ENCODE assay signal across 8 cellular contexts in genomic region chr1:156385534-156386031, GRCh38. TPM values are rescaled to one million over a fixed set of nuclear protein-coding genes. Genes with fewer than 3 reads are reported as not detected.
DNase-seq lines count a peak whose midpoint lies in the region; ATAC-seq and TF ChIP-seq lines count a peak whose summit lies in the region.

No MANE protein-coding gene starts in this region.

- no peaks in the 10 kb centered on the region for H3K9me3 Mint-ChIP-seq in CD8-positive, alpha-beta memory T cell
- no peaks in the 10 kb centered on the region for H3K9me3 Mint-ChIP-seq in nephron

- H3K9me3 ChIP-seq in CD8-positive, alpha-beta memory T cell (ENCODE audit: low read length) = no peaks in the 10 kb centered on the region
- H3K9me3 ChIP-seq in OCI-LY7 (ENCODE audit: low read length) = no peaks in the 10 kb centered on the region

- no peak overlapping the region for H3K4me3 ChIP-seq in CD8-positive, alpha-beta memory T cell (ENCODE audit: low read length)
- no peak overlapping the region; the same call in 1 of the 2 replicates for H3K4me3 ChIP-seq in Jurkat, Clone E6-1 (ENCODE audit: low read length)
- H3K4me3 ChIP-seq in OCI-LY7 (ENCODE audit: low read depth, low read length, poor library complexity, severe bottlenecking) = no peak overlapping the region

- no peaks in the 10 kb centered on the region for H4K20me1 ChIP-seq in OCI-LY7 (ENCODE audit: insufficient read depth, low read length)

- H3K27me3 ChIP-seq in CD8-positive, alpha-beta memory T cell (ENCODE audit: insufficient read depth, low read length, poor library complexity, severe bottlenecking) = no peaks in the 10 kb centered on the region

- H2AFZ ChIP-seq in OCI-LY7 (ENCODE audit: low read length) = peak overlapping the region; percentile 18; the same call in 1 of the 2 replicates

- H3K9me2 ChIP-seq in OCI-LY7 (ENCODE audit: insufficient read depth, low read length) = no peaks in the 10 kb centered on the region

- TF ChIP-seq POLR2A in erythroblast (IDR thresholded peaks at IDR 0.05; ENCODE audit: low read length) = no peak

- no peaks in the 10 kb centered on the region for H3K36me3 ChIP-seq in CD8-positive, alpha-beta memory T cell (ENCODE audit: insufficient read depth, low read length)
- H3K36me3 ChIP-seq in OCI-LY7 (ENCODE audit: insufficient read depth, low read length) = no peaks in the 10 kb centered on the region

- DNase-seq in CD8-positive, alpha-beta memory T cell = peak; percentile 63 to 83 (median 69)
- DNase-seq in Jurkat, Clone E6-1 (ENCODE audit: low read depth, low spot score) = peak; percentile 87
- peak; percentile 85 for DNase-seq in OCI-LY7 (ENCODE audit: low spot score)
- DNase-seq in activated T-cell treated with anti-CD3 and anti-CD28 coated beads for 1 hour (ENCODE audit: low read depth) = peak; percentile 82
- peak; percentile 67 to 83 for DNase-seq in erythroblast (lab: John Stamatoyannopoulos, UW)
- peak; percentile 68 for DNase-seq in stimulated activated naive CD4-positive, alpha-beta T cell treated with Interleukin-2 at 50 U/mL for 16 hours (lab: John Stamatoyannopoulos, UW)

- peaks cover 18 to 35% of the 10 kb centered on the region in 2 donors for H3K27me3 Mint-ChIP-seq in CD8-positive, alpha-beta memory T cell
- peaks cover 65% of the 10 kb centered on the region for H3K27me3 Mint-ChIP-seq in nephron (ENCODE audit: low read depth)

- CTCF ChIA-PET in CD8-positive, alpha-beta memory T cell (lab: Charles Lee) = interaction anchor here (0.6 to 7.8 kb wide), 67 partner anchors 9 to 340 kb away, joined by 3 to 185 read pairs (median 4); partner anchors contain the start of genes CCT3, GPATCH4, RHBG and SMG5
- CTCF ChIA-PET in OCI-LY7 (lab: Charles Lee; ENCODE audit: unreplicated experiment) = interaction anchor here (0.6 to 3.5 kb wide), 12 partner anchors 27 to 1141 kb away, joined by 3 to 40 read pairs (median 4); no protein-coding TSS in a partner anchor

- H3K79me2 ChIP-seq in OCI-LY7 (ENCODE audit: insufficient read depth, low read depth, low read length) = no peaks in the 10 kb centered on the region

- H3K36me3 Mint-ChIP-seq in CD8-positive, alpha-beta memory T cell = no peaks in the 10 kb centered on the region
- H3K36me3 Mint-ChIP-seq in nephron (ENCODE audit: low read depth) = no peaks in the 10 kb centered on the region

- peaks cover 6% of the 10 kb centered on the region for H3K4me1 ChIP-seq in CD8-positive, alpha-beta memory T cell (ENCODE audit: insufficient read depth, low read length)
- peaks cover 3% of the 10 kb centered on the region for H3K4me1 ChIP-seq in OCI-LY7 (ENCODE audit: insufficient read depth, low read length, poor library complexity, severe bottlenecking)

- peaks cover 6 to 10% (median 7%) of the 10 kb centered on the region in 3 donors for H3K4me1 Mint-ChIP-seq in CD8-positive, alpha-beta memory T cell
- H3K4me1 Mint-ChIP-seq in nephron = no peaks in the 10 kb centered on the region

- POLR2A ChIA-PET in CD8-positive, alpha-beta memory T cell (lab: Charles Lee) = interaction anchor here (0.6 to 1.2 kb wide), 3 partner anchors 35 to 72 kb away, joined by 3 to 10 read pairs (median 3); no protein-coding TSS in a partner anchor
- POLR2A ChIA-PET in OCI-LY7 (lab: Charles Lee) = interaction anchor here (0.8 to 2.4 kb wide), 4 partner anchors 56 to 215 kb away, joined by 3 to 10 read pairs (median 4); partner anchors contain the start of gene GPATCH4

- TF ChIP-seq CTCF in OCI-LY7 (conservative IDR thresholded peaks at IDR 0.05; ENCODE audit: low read length) (peak; percentile 98), nephron (IDR thresholded peaks at IDR 0.05; ENCODE audit: unreplicated experiment in 3 of 3) (peak; percentile 81 to 90 (median 82))

- no peak overlapping the region for H3K4me2 ChIP-seq in OCI-LY7 (ENCODE audit: low read length)

- ATAC-seq in HG03469 (IDR thresholded peaks at IDR 0.05; ENCODE audit: unreplicated experiment) = no peak

- BruUV-seq in OCI-LY7 (replicated peaks; lab: Mats Ljungman, UMichigan) = no TSS peak

- intact Hi-C loops in OCI-LY7 (cut with micrococcal nuclease; ENCODE audit: unreplicated experiment) = loop anchor here (1.0 kb wide), 2 partner anchors 59 to 223 kb away; no protein-coding TSS in a partner anchor

- no peak overlapping the region for H3K4me3 Mint-ChIP-seq in CD8-positive, alpha-beta memory T cell
- H3K4me3 Mint-ChIP-seq in nephron = peak overlapping the region in 1 of 3 experiments; percentile 18

- no peak overlapping the region for H3K27ac ChIP-seq in CD8-positive, alpha-beta memory T cell (ENCODE audit: low read depth, low read length)
- H3K27ac ChIP-seq in OCI-LY7 (ENCODE audit: low read depth, low read length, poor library complexity, severe bottlenecking) = no peak overlapping the region

- H3K27ac Mint-ChIP-seq in CD8-positive, alpha-beta memory T cell = peak overlapping the region in 3 of 8 donors; percentile 1 to 32 (median 24)
- no peak overlapping the region for H3K27ac Mint-ChIP-seq in nephron

RNA-seq across cellular contexts. Expression of gene RHBG, which starts 16.6 kb away (rescaled TPM):
- total RNA-seq in CD8-positive, alpha-beta memory T cell = not detected
- polyA plus RNA-seq in CD8-positive, alpha-beta memory T cell = not detected
- not detected for polyA plus RNA-seq in Jurkat, Clone E6-1 (2012; ENCODE audit: insufficient read depth, insufficient read length)
- not detected in 2 replicates for total RNA-seq in OCI-LY7 (2014; rRNA removed; shearing (Covaris generic))
- total RNA-seq in OCI-LY7 (2022) = not detected in 2 replicates

RNA-seq across cellular contexts. Expression of gene TSACC, which starts 47.3 kb away (rescaled TPM):
- total RNA-seq in CD8-positive, alpha-beta memory T cell = under 1 TPM in 1 of 2 experiments, not detected in 1; 0.53 TPM
- polyA plus RNA-seq in CD8-positive, alpha-beta memory T cell = 0.84 TPM
- polyA plus RNA-seq in Jurkat, Clone E6-1 (2012; ENCODE audit: insufficient read depth, insufficient read length) = 4.5 TPM
- 2.3 TPM in 1 of 2 replicates, not detected in the other for total RNA-seq in OCI-LY7 (2014; rRNA removed; shearing (Covaris generic))
- 1.9 and 2.0 TPM in 2 replicates for total RNA-seq in OCI-LY7 (2022)

RNA-seq across cellular contexts. Expression of gene CCT3, which starts 47.5 kb away (rescaled TPM):
- total RNA-seq in CD8-positive, alpha-beta memory T cell = 100 to 1,000 TPM; 526 to 528 TPM
- 199 TPM for polyA plus RNA-seq in CD8-positive, alpha-beta memory T cell
- polyA plus RNA-seq in Jurkat, Clone E6-1 (2012; ENCODE audit: insufficient read depth, insufficient read length) = 653 TPM
- 385 and 407 TPM in 2 replicates for total RNA-seq in OCI-LY7 (2014; rRNA removed; shearing (Covaris generic))
- total RNA-seq in OCI-LY7 (2022) = 321 and 387 TPM in 2 replicates
